ENCODE assay signal across 21 cellular contexts in the genomic region with DNA sequence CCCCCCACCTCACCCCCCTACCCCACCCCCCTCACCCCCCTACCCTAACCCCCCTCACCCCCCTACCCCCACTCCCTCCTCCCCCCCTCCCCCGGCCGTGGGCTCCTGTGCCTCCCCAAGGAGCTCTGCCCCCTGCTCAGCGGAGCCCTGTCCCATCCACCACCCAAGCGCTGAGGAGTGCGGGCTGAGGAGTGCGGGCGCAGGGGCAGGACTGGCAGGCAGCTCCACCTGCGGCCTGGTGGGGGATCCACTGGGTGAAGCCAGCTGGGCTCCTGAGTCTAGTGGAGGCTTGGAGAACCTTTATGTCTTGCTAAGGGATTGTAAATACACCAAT. TPM values are rescaled to one million over a fixed set of nuclear protein-coding genes. Genes with fewer than 3 reads are reported as not detected.
DNase-seq lines count a peak whose midpoint lies in the region; ATAC-seq and TF ChIP-seq lines count a peak whose summit lies in the region.
"Had no signal": no experiment of that assay in that cellular context is flagged by ENCODE, and none has a peak within 500 bp of the region (broad histone marks: within the 10 kb centered on the region; RNA-seq: fewer than 3 reads in every experiment).

No MANE protein-coding gene starts in this region.

- RAD21 ChIA-PET in HCT116 (lab: Charles Lee; ENCODE audit: low non-redundant PET in 1 of 2, low total read pairs in 2 of 2, uncharacterized antibody in 2 of 2, unreplicated experiment in 2 of 2): no interaction called here

- peaks cover 17% of the 10 kb centered on the region for H3K9me3 Mint-ChIP-seq in GM23338
- peaks cover 12% of the 10 kb centered on the region for H3K9me3 Mint-ChIP-seq in endodermal cell
- no peaks in the 10 kb centered on the region for H3K9me3 Mint-ChIP-seq in neural progenitor cell

- TF ChIP-seq RAD21 in HCT116 (IDR thresholded peaks at IDR 0.05; ENCODE audit: low read depth): no peak

- H3K9ac ChIP-seq in HCT116 (ENCODE audit: low read length) (no peak overlapping the region), endodermal cell (ENCODE audit: extremely low read depth, low read length, poor library complexity, severe bottlenecking) (no peak overlapping the region), neural progenitor cell (no peak overlapping the region)
- H3K9ac ChIP-seq: GM23248 had no signal

- ATAC-seq in GM23338: no peak
- ATAC-seq in HCT116: peak; percentile 56
- ATAC-seq: GM12878 had no signal

- H3K9me2 ChIP-seq in GM23338 (ENCODE audit: insufficient read depth) (no peaks in the 10 kb centered on the region), HCT116 (ENCODE audit: insufficient read depth) (no peaks in the 10 kb centered on the region)

- H3K4me1 ChIP-seq in GM23338 (ENCODE audit: insufficient read depth) (peaks cover 15% of the 10 kb centered on the region), HCT116 (ENCODE audit: control insufficient read depth in 1 of 2, insufficient read depth in 2 of 2, low read length in 2 of 2) (no peaks in the 10 kb centered on the region), endodermal cell (ENCODE audit: control insufficient read depth, insufficient read depth, low read length) (no peaks in the 10 kb centered on the region), neural progenitor cell (peaks cover 16% of the 10 kb centered on the region)
- H3K4me1 ChIP-seq: Caco-2 had no signal

- H3K4me2 ChIP-seq in GM23338 (no peak overlapping the region), HCT116 (ENCODE audit: low read length) (no peak overlapping the region), neural progenitor cell (no peak overlapping the region)

- H3K9me3 ChIP-seq in HCT116 (ENCODE audit: control insufficient read depth in 1 of 2, insufficient read depth in 1 of 2, low read depth in 1 of 2, low read length in 2 of 2) (no peaks in the 10 kb centered on the region), endodermal cell (ENCODE audit: control insufficient read depth, low read length) (no peaks in the 10 kb centered on the region), neural progenitor cell (ENCODE audit: low read depth) (no peaks in the 10 kb centered on the region)
- H3K9me3 ChIP-seq: Caco-2, MG63 had no signal

- H3K4me3 Mint-ChIP-seq in GM23338 (no peak overlapping the region), endodermal cell (no peak overlapping the region), neural progenitor cell (no peak overlapping the region)

- peak; percentile 23 to 25; a peak in 2 of 4 replicates for TF ChIP-seq CTCF in GM23338 (conservative IDR thresholded peaks at IDR 0.05; ENCODE audit: low read depth in 2 of 2)
- TF ChIP-seq CTCF in HCT116 (IDR thresholded peaks at IDR 0.05 in 2 of 3, conservative IDR thresholded peaks at IDR 0.05 in 1 of 3; ENCODE audit: borderline replicate concordance in 1 of 3, insufficient read depth in 1 of 3, low read depth in 2 of 3, low read length in 2 of 3): 0 out of 6 replicates have a peak, but pooled peaks of 2 of the 3 experiments have one; percentile 8 to 9
- TF ChIP-seq CTCF in endodermal cell (conservative IDR thresholded peaks at IDR 0.05): peak; percentile 41
- TF ChIP-seq CTCF in neural progenitor cell (IDR thresholded peaks at IDR 0.05): no peak

- H3K36me3 ChIP-seq in GM23338 (ENCODE audit: insufficient read depth): no peaks in the 10 kb centered on the region
- no peaks in the 10 kb centered on the region for H3K36me3 ChIP-seq in HCT116 (ENCODE audit: control insufficient read depth in 1 of 2, insufficient read depth in 2 of 2, low read length in 2 of 2)
- H3K36me3 ChIP-seq in endodermal cell (ENCODE audit: control insufficient read depth, insufficient read depth, low read length): no peaks in the 10 kb centered on the region
- no peaks in the 10 kb centered on the region for H3K36me3 ChIP-seq in neural progenitor cell
- H3K36me3 ChIP-seq: MG63 had no signal

- 0 out of 2 replicates have a peak, but pooled peaks cover 10% of the 10 kb centered on the region for H3F3A ChIP-seq in GM23338 (replicated peaks; ENCODE audit: low read depth)
- peaks cover 15% of the 10 kb centered on the region for H3F3A ChIP-seq in neural progenitor cell (ENCODE audit: low read depth)

- H4K20me1 ChIP-seq in GM23338 (replicated peaks; ENCODE audit: insufficient read depth): no peaks in the 10 kb centered on the region
- no peaks in the 10 kb centered on the region for H4K20me1 ChIP-seq in HCT116 (ENCODE audit: insufficient read depth)
- H4K20me1 ChIP-seq in neural progenitor cell (ENCODE audit: low read depth): peaks cover 6% of the 10 kb centered on the region

- H3K79me2 ChIP-seq in GM23338 (replicated peaks; ENCODE audit: insufficient read depth) (no peaks in the 10 kb centered on the region), HCT116 (ENCODE audit: insufficient read depth, low read length) (no peaks in the 10 kb centered on the region), neural progenitor cell (ENCODE audit: low read depth) (no peaks in the 10 kb centered on the region)

- POLR2A ChIA-PET in HCT116 (lab: Charles Lee): no interaction called here

- H3K27me3 ChIP-seq in GM23338 (ENCODE audit: insufficient read depth) (peaks cover 18% of the 10 kb centered on the region), HCT116 (ENCODE audit: insufficient read depth, low read length) (no peaks in the 10 kb centered on the region), endodermal cell (ENCODE audit: control insufficient read depth, insufficient read depth, low read length, poor library complexity, severe bottlenecking) (peaks cover 37% of the 10 kb centered on the region), neural progenitor cell (peaks cover 27% of the 10 kb centered on the region)
- H3K27me3 ChIP-seq: MG63 had no signal

- 94 to 98% methylated on average over 5 to 6 of the region's 8 CpGs for WGBS in endodermal cell (ENCODE audit: insufficient coverage in 1 of 2, insufficient read length in 1 of 2), 2 experiments

- peaks cover 3% of the 10 kb centered on the region; the same call in 1 of the 3 replicates for H3K36me3 Mint-ChIP-seq in GM23338 (ENCODE audit: low read depth)
- no peaks in the 10 kb centered on the region for H3K36me3 Mint-ChIP-seq in endodermal cell (ENCODE audit: low read depth)
- no peaks in the 10 kb centered on the region for H3K36me3 Mint-ChIP-seq in neural progenitor cell

- H3K27me3 Mint-ChIP-seq in GM23338 (ENCODE audit: insufficient read depth, low read depth, poor library complexity) (peaks cover 23% of the 10 kb centered on the region), endodermal cell (ENCODE audit: insufficient read depth) (peaks cover 69% of the 10 kb centered on the region), neural progenitor cell (ENCODE audit: insufficient read depth, low read depth) (peaks cover 10% of the 10 kb centered on the region)

- H2AFZ ChIP-seq in GM23338 (no peak overlapping the region), HCT116 (ENCODE audit: low read depth, low read length, poor library complexity, severe bottlenecking) (no peak overlapping the region), neural progenitor cell (replicated peaks) (no peak overlapping the region)
- H2AFZ ChIP-seq: GM23248 had no signal

- H3K27ac Mint-ChIP-seq in GM23338 (no peak overlapping the region), endodermal cell (no peak overlapping the region), neural progenitor cell (peak overlapping the region; percentile 27)

- BruUV-seq in HCT116 (replicated peaks; lab: Mats Ljungman, UMichigan): no TSS peak

- H3K4me1 Mint-ChIP-seq in GM23338: peaks cover 17% of the 10 kb centered on the region
- H3K4me1 Mint-ChIP-seq in endodermal cell: no peaks in the 10 kb centered on the region
- H3K4me1 Mint-ChIP-seq in neural progenitor cell: peaks cover 26% of the 10 kb centered on the region

- intact Hi-C loops in HCT116 (cut with micrococcal nuclease): no loop called here

- H3K4me3 ChIP-seq in GM23338: no peak overlapping the region
- no peak overlapping the region for H3K4me3 ChIP-seq in HCT116 (replicated peaks in 1 of 2; ENCODE audit: low read depth in 1 of 2, low read length in 2 of 2)
- no peak overlapping the region for H3K4me3 ChIP-seq in endodermal cell (ENCODE audit: low read length)
- no peak overlapping the region for H3K4me3 ChIP-seq in neural progenitor cell
- H3K4me3 ChIP-seq: GM12878, GM23248, MG63 had no signal

- H3K27ac ChIP-seq in GM23338 (ENCODE audit: low read depth) (no peak overlapping the region), HCT116 (ENCODE audit: low read depth, low read length) (no peak overlapping the region), endodermal cell (ENCODE audit: low read depth, low read length) (no peak overlapping the region), neural progenitor cell (no peak overlapping the region)
- H3K27ac ChIP-seq: GM23248 had no signal

- TF ChIP-seq POLR2A in HCT116 (IDR thresholded peaks at IDR 0.05; ENCODE audit: borderline replicate concordance, extremely low read depth, insufficient read depth, insufficient read length): no peak

- CTCF ChIA-PET in HCT116 (lab: Charles Lee): interaction anchor here (1.1 to 1.2 kb wide), 2 partner anchors 8 to 12 kb away, joined by 3 to 5 read pairs; no protein-coding TSS in a partner anchor

- DNase-seq in GM23338 (ENCODE audit: low spot score) (peak; percentile 72), HCT116 (ENCODE audit: low read depth, low spot score) (peak; percentile 43), endodermal cell (peak; percentile 65), neural progenitor cell (ENCODE audit: low spot score) (no peak), epidermal melanocyte (ENCODE audit: insufficient read length, low spot score) (no peak)
- DNase-seq in activated naive CD4-positive, alpha-beta T cell (lab: John Stamatoyannopoulos, UW): no peak
- DNase-seq in activated effector memory CD4-positive, alpha-beta T cell treated with Interleukin-2 at 50 U/mL for 16 hours: no peak
- DNase-seq: Caco-2, GDM1, GM23248, IMR-90, Karpas-422, MG63, NCI-H1092 treated with DMSO at 0.1 percent for 48 hours, NCI-H1694, NCI-H2107, NCI-H345, NCI-H69, OCI-M1, RPMI8226 had no signal

RNA-seq across cellular contexts. Expression of a gene that starts 2.3 kb away (rescaled TPM):
- 28.5 and 29.9 TPM in 2 replicates for total RNA-seq in GM23338 (2014; rRNA removed; shearing (Covaris generic))
- polyA plus RNA-seq in GM23338 (2016; fragmentation: Nextera tagmentation; extraction: Ambion mirVana): 11.0 and 11.9 TPM in 2 replicates
- total RNA-seq in HCT116 (2021; ENCODE audit: unreplicated experiment) (0.15 TPM), endodermal cell (under 1 TPM; 0.18 to 0.91 TPM), neural progenitor cell (ENCODE audit: low replicate concordance) (3.2 and 13.5 TPM in 2 replicates)
- polyA plus RNA-seq in HCT116 (2012): 0.01 TPM in 1 of 2 replicates, not detected in the other
- 13.1 TPM for polyA plus RNA-seq in endodermal cell (2013, experiment 1 of 2)
- polyA plus RNA-seq in endodermal cell (2013, experiment 2 of 2): 12.8 TPM
- total RNA-seq: Caco-2, GM23248, IMR-90 had no signal
- polyA plus RNA-seq: GM23248, IMR-90 had no signal

RNA-seq across cellular contexts. Expression of a gene that starts 13.3 kb away (rescaled TPM):
- 63.5 and 70.8 TPM in 2 replicates for total RNA-seq in GM23338 (2014; rRNA removed; shearing (Covaris generic))
- polyA plus RNA-seq in GM23338 (2016; fragmentation: Nextera tagmentation; extraction: Ambion mirVana): 53.7 and 55.3 TPM in 2 replicates
- total RNA-seq in HCT116 (2021; ENCODE audit: unreplicated experiment): 155 TPM
- 135 and 138 TPM in 2 replicates for polyA plus RNA-seq in HCT116 (2012)
- 100 to 1,000 TPM; 203 to 209 TPM for total RNA-seq in endodermal cell
- 85.8 TPM for polyA plus RNA-seq in endodermal cell (2013, experiment 1 of 2)
- polyA plus RNA-seq in endodermal cell (2013, experiment 2 of 2): 69.8 TPM
- 65.4 and 126 TPM in 2 replicates for total RNA-seq in neural progenitor cell (ENCODE audit: low replicate concordance)

RNA-seq across cellular contexts. Expression of a gene that starts 24.8 kb away (rescaled TPM):
- 15.0 and 21.3 TPM in 2 replicates for total RNA-seq in GM23338 (2014; rRNA removed; shearing (Covaris generic))
- polyA plus RNA-seq in GM23338 (2016; fragmentation: Nextera tagmentation; extraction: Ambion mirVana): 6.3 and 8.6 TPM in 2 replicates
- total RNA-seq in HCT116 (2021; ENCODE audit: unreplicated experiment): 5.8 TPM
- 3.8 and 4.4 TPM in 2 replicates for polyA plus RNA-seq in HCT116 (2012)
- 10 to 100 TPM; 13.0 to 17.0 TPM for total RNA-seq in endodermal cell
- 17.3 TPM for polyA plus RNA-seq in endodermal cell (2013, experiment 1 of 2)
- 15.7 TPM for polyA plus RNA-seq in endodermal cell (2013, experiment 2 of 2)
- 7.7 and 17.0 TPM in 2 replicates for total RNA-seq in neural progenitor cell (ENCODE audit: low replicate concordance)

RNA-seq across cellular contexts. Expression of a gene that starts 29.4 kb away (rescaled TPM):
- total RNA-seq in GM23338 (2014; rRNA removed; shearing (Covaris generic)): 9.9 and 11.6 TPM in 2 replicates
- polyA plus RNA-seq in GM23338 (2016; fragmentation: Nextera tagmentation; extraction: Ambion mirVana): 18.5 and 22.4 TPM in 2 replicates
- total RNA-seq in HCT116 (2021; ENCODE audit: unreplicated experiment) (3.6 TPM), endodermal cell (10 to 100 TPM; 12.8 to 15.4 TPM), neural progenitor cell (ENCODE audit: low replicate concordance) (0.90 and 2.2 TPM in 2 replicates)
- 0.79 and 0.82 TPM in 2 replicates for polyA plus RNA-seq in HCT116 (2012)
- 15.2 TPM for polyA plus RNA-seq in endodermal cell (2013, experiment 1 of 2)
- 13.2 TPM for polyA plus RNA-seq in endodermal cell (2013, experiment 2 of 2)

RNA-seq across cellular contexts. Expression of a gene that starts 55.2 kb away (rescaled TPM):
- total RNA-seq in GM23338 (2014; rRNA removed; shearing (Covaris generic)): 0.35 and 0.42 TPM in 2 replicates
- 0.48 and 0.92 TPM in 2 replicates for polyA plus RNA-seq in GM23338 (2016; fragmentation: Nextera tagmentation; extraction: Ambion mirVana)
- total RNA-seq in HCT116 (2021; ENCODE audit: unreplicated experiment) (10.0 TPM), endodermal cell (1 to 10 TPM in 1 of 2 donors, under 1 TPM in 1; 0.66 to 1.2 TPM), neural progenitor cell (ENCODE audit: low replicate concordance) (0.59 and 2.8 TPM in 2 replicates)
- polyA plus RNA-seq in HCT116 (2012): 34.6 and 40.2 TPM in 2 replicates
- 1.4 TPM for polyA plus RNA-seq in endodermal cell (2013, experiment 1 of 2)
- 1.1 TPM for polyA plus RNA-seq in endodermal cell (2013, experiment 2 of 2)
- total RNA-seq: GM23248 had no signal
- polyA plus RNA-seq: GM23248 had no signal

Comparison
In these comparisons a context has a peak if more than half of its experiments do, and no peak if none do; other contexts are left out.
1. DNase-seq: peak in GM23338 (single experiment), HCT116 (single experiment) and endodermal cell (single experiment); none in neural progenitor cell (single experiment), activated naive CD4-positive, alpha-beta T cell (0 of 4), epidermal melanocyte (single experiment) and activated effector memory CD4-positive, alpha-beta T cell treated with Interleukin-2 at 50 U/mL for 16 hours (single experiment).